1 cellular context compared by ENCODE assay signal in genomic region chr1:234955107-234955731, GRCh38.
TF ChIP-seq lines count a peak whose summit lies in the region.

No MANE protein-coding gene starts in this region.

TF ChIP-seq in HepG2, 621 proteins besides CTCF, POLR2A, EP300 and RAD21 (continued from another document and continues in another):
- no peak for TF ChIP-seq ZNF784 (CRISPR knock-in tag; IDR thresholded peaks at IDR 0.05; ENCODE audit: borderline replicate concordance)
- no peak for TF ChIP-seq STAT6 (CRISPR knock-in tag; IDR thresholded peaks at IDR 0.05; ENCODE audit: borderline replicate concordance)
- peak; percentile 50; the same call in 1 of the 2 replicates for TF ChIP-seq ZFY (CRISPR knock-in tag; IDR thresholded peaks at IDR 0.05)
- no peak for TF ChIP-seq MXD1 (CRISPR knock-in tag; IDR thresholded peaks at IDR 0.05)
- no peak for TF ChIP-seq USF2 (IDR thresholded peaks at IDR 0.05; ENCODE audit: low read depth, low read length)
- TF ChIP-seq USF2 (CRISPR knock-in tag; IDR thresholded peaks at IDR 0.05; ENCODE audit: borderline replicate concordance) = no peak
- TF ChIP-seq BCL3 (CRISPR knock-in tag; IDR thresholded peaks at IDR 0.05) = no peak
- no peak for TF ChIP-seq ZNF468 (CRISPR knock-in tag; IDR thresholded peaks at IDR 0.05)
- TF ChIP-seq MEIS2 (CRISPR knock-in tag; IDR thresholded peaks at IDR 0.05) = 0 out of 2 replicates have a peak, but pooled peaks have one; percentile 30
- no peak for TF ChIP-seq E2F1 (CRISPR knock-in tag; IDR thresholded peaks at IDR 0.05)
- TF ChIP-seq ZNF678 (CRISPR knock-in tag; IDR thresholded peaks at IDR 0.05) = no peak
- 0 out of 2 replicates have a peak, but pooled peaks have one; percentile 33 for TF ChIP-seq ISL2 (CRISPR knock-in tag; IDR thresholded peaks at IDR 0.05)
- TF ChIP-seq CCAR2 (optimal IDR thresholded peaks at IDR 0.05; ENCODE audit: low read depth, low read length) = no peak
- no peak for TF ChIP-seq SYNCRIP (IDR thresholded peaks at IDR 0.05; ENCODE audit: insufficient read depth, low read depth, low read length)
- TF ChIP-seq IRF9 (CRISPR knock-in tag; IDR thresholded peaks at IDR 0.05; ENCODE audit: borderline replicate concordance) = no peak
- no peak for TF ChIP-seq ZNF792 (CRISPR knock-in tag; IDR thresholded peaks at IDR 0.05)
- TF ChIP-seq JUN (CRISPR knock-in tag; IDR thresholded peaks at IDR 0.05) = no peak
- TF ChIP-seq ZSCAN31 (CRISPR knock-in tag; IDR thresholded peaks at IDR 0.05; ENCODE audit: low read depth) = no peak
- TF ChIP-seq MZF1 (CRISPR knock-in tag; IDR thresholded peaks at IDR 0.05; ENCODE audit: borderline replicate concordance) = no peak
- no peak for TF ChIP-seq ZNF276 (CRISPR knock-in tag; IDR thresholded peaks at IDR 0.05; ENCODE audit: low read depth)
- TF ChIP-seq ZNF569 (CRISPR knock-in tag; IDR thresholded peaks at IDR 0.05; ENCODE audit: borderline replicate concordance) = no peak
- TF ChIP-seq AHR (CRISPR knock-in tag; IDR thresholded peaks at IDR 0.05) = no peak
- no peak for TF ChIP-seq PBX3 (CRISPR knock-in tag; IDR thresholded peaks at IDR 0.05; ENCODE audit: borderline replicate concordance)
- no peak for TF ChIP-seq NFE2 (CRISPR knock-in tag; IDR thresholded peaks at IDR 0.05)
- TF ChIP-seq ZNF691 (CRISPR knock-in tag; IDR thresholded peaks at IDR 0.05; ENCODE audit: borderline replicate concordance, low read depth) = no peak; the same call in 1 of the 2 replicates
- no peak for TF ChIP-seq ZNF546 (CRISPR knock-in tag; conservative IDR thresholded peaks at IDR 0.05)
- peak; percentile 85; the same call in 1 of the 2 replicates for TF ChIP-seq ZBTB38 (CRISPR knock-in tag; IDR thresholded peaks at IDR 0.05)
- TF ChIP-seq ZNF775 (CRISPR knock-in tag; IDR thresholded peaks at IDR 0.05; ENCODE audit: borderline replicate concordance) = no peak
- TF ChIP-seq ZNF251 (CRISPR knock-in tag; IDR thresholded peaks at IDR 0.05) = no peak
- TF ChIP-seq CBX1 (IDR thresholded peaks at IDR 0.05; ENCODE audit: low read depth) = peak; percentile 43
- TF ChIP-seq CENPBD1 (CRISPR knock-in tag; IDR thresholded peaks at IDR 0.05; ENCODE audit: borderline replicate concordance, low read depth) = no peak
- TF ChIP-seq SIX1 (CRISPR knock-in tag; IDR thresholded peaks at IDR 0.05; ENCODE audit: borderline replicate concordance) = no peak
- TF ChIP-seq HDAC2 (CRISPR knock-in tag; IDR thresholded peaks at IDR 0.05) = peak; percentile 60; the same call in 1 of the 2 replicates
- TF ChIP-seq FOXP4 (CRISPR knock-in tag; IDR thresholded peaks at IDR 0.05) = peak; percentile 46; the same call in 1 of the 2 replicates
- TF ChIP-seq NFIB (CRISPR knock-in tag; IDR thresholded peaks at IDR 0.05; ENCODE audit: borderline replicate concordance) = no peak
- no peak for TF ChIP-seq ZC3H13 (CRISPR knock-in tag; IDR thresholded peaks at IDR 0.05)
- no peak for TF ChIP-seq ZBTB20 (CRISPR knock-in tag; IDR thresholded peaks at IDR 0.05; ENCODE audit: borderline replicate concordance, low read depth)
- no peak for TF ChIP-seq ZNF530 (CRISPR knock-in tag; IDR thresholded peaks at IDR 0.05; ENCODE audit: low read depth)
- TF ChIP-seq HNF4G (IDR thresholded peaks at IDR 0.05; ENCODE audit: borderline replicate concordance, low read depth, low read length) = peak; percentile 63; the same call in 1 of the 2 replicates
- TF ChIP-seq HNF4G (CRISPR knock-in tag; IDR thresholded peaks at IDR 0.05; ENCODE audit: borderline replicate concordance, low read depth) = peak; percentile 54; the same call in 1 of the 2 replicates
